11 cellular contexts compared by ENCODE assay signal in genomic region chr14:90274019-90274418, GRCh38. TPM values are rescaled to one million over a fixed set of nuclear protein-coding genes. Genes with fewer than 3 reads are reported as not detected.
A peak's percentile ranks its signal among the peaks of the same experiment; 100 is the strongest.
DNase-seq lines count a peak whose midpoint lies in the region; ATAC-seq and TF ChIP-seq lines count a peak whose summit lies in the region.
"Had no signal": no experiment of that assay in that cellular context is flagged by ENCODE, and none has a peak within 500 bp of the region (broad histone marks: within the 10 kb centered on the region; RNA-seq: fewer than 3 reads in every experiment).

No MANE protein-coding gene starts in this region.

- no peak overlapping the region for H2AFZ ChIP-seq in mammary epithelial cell (ENCODE audit: low read depth, low read length)

- WGBS in mammary epithelial cell (ENCODE audit: low coverage, missing lambda C conversion rate) = 83% methylated on average over 5 of the region's 9 CpGs
- WGBS in iPS DF 6.9 (ENCODE audit: insufficient coverage, insufficient read length) = no CpG with 5 or more reads among the region's 9 CpGs

- no peaks in the 10 kb centered on the region for H3K9me3 Mint-ChIP-seq in activated T-helper 2 cell treated with anti-CD3 and anti-CD28 coated beads, Interferon-gamma antibody, Interleukin-2, Interleukin-4, amounts not matched to agents 10 μg/mL and 5 μg/mL and 100 μg/mL, durations not matched to agents 14 hours and 24 hours and 36 hours

- no peak overlapping the region for H3K9ac ChIP-seq in mammary epithelial cell (ENCODE audit: insufficient read depth, low read length)

- H3K27ac ChIP-seq in mammary epithelial cell (ENCODE audit: insufficient read depth, low read depth, low read length) = peak overlapping the region; percentile 4
- H3K27ac ChIP-seq in breast epithelium = peak overlapping the region in 1 of 2 donors; percentile 10
- no peak overlapping the region for H3K27ac ChIP-seq in iPS DF 6.9 (ENCODE audit: low read length)
- peak overlapping the region; percentile 56 for H3K27ac ChIP-seq in tibial artery
- H3K27ac ChIP-seq: cardiac muscle cell, ovary, WERI-Rb-1 had no signal

- no peak for TF ChIP-seq POLR2A in breast epithelium (IDR thresholded peaks at IDR 0.05)

- H3K27ac Mint-ChIP-seq in activated T-helper 2 cell treated with anti-CD3 and anti-CD28 coated beads, Interferon-gamma antibody, Interleukin-2, Interleukin-4, amounts not matched to agents 10 μg/mL and 5 μg/mL and 100 μg/mL, durations not matched to agents 14 hours and 24 hours and 36 hours = peak overlapping the region; percentile 79

- H4K20me1 ChIP-seq in mammary epithelial cell (ENCODE audit: insufficient read depth, low read length) = no peaks in the 10 kb centered on the region

- peaks cover 52% of the 10 kb centered on the region for H3K36me3 Mint-ChIP-seq in activated T-helper 2 cell treated with anti-CD3 and anti-CD28 coated beads, Interferon-gamma antibody, Interleukin-2, Interleukin-4, amounts not matched to agents 10 μg/mL and 5 μg/mL and 100 μg/mL, durations not matched to agents 14 hours and 24 hours and 36 hours (ENCODE audit: low read depth)

- no peak overlapping the region for H3K4me2 ChIP-seq in mammary epithelial cell (ENCODE audit: insufficient read depth, low read depth, low read length)

- H3K4me1 ChIP-seq in mammary epithelial cell (ENCODE audit: insufficient read depth, low read length) (peaks cover 25% of the 10 kb centered on the region), breast epithelium (no peaks in the 10 kb centered on the region), iPS DF 6.9 (ENCODE audit: control insufficient read depth, insufficient read depth, low read length) (no peaks in the 10 kb centered on the region; the same call in 1 of the 2 replicates), tibial artery (peaks cover 0 to 27% (median 15%) of the 10 kb centered on the region in 4 donors)

- no peak for DNase-seq in mammary epithelial cell
- no peak for DNase-seq in breast epithelium (ENCODE audit: low spot score in 2 of 2)
- DNase-seq in activated T-helper 2 cell treated with anti-CD3 and anti-CD28 coated beads, Interferon-gamma antibody, Interleukin-2, Interleukin-4, amounts not matched to agents 10 μg/mL and 5 μg/mL and 100 μg/mL, durations not matched to agents 14 hours and 24 hours and 36 hours (ENCODE audit: low spot score) = no peak
- DNase-seq in iPS DF 6.9 (ENCODE audit: low read depth, low spot score) = peak; percentile 13
- DNase-seq in tibial artery = no peak
- DNase-seq in stimulated activated CD4-positive, alpha-beta T cell treated with anti-CD3 and anti-CD28 coated beads, Interleukin-4, amount 100 ng/mL, for 24 hours = no peak
- no peak for DNase-seq in ACHN
- DNase-seq: ovary, WERI-Rb-1 had no signal

- H3K79me2 ChIP-seq in mammary epithelial cell (ENCODE audit: insufficient read depth, low read length) = no peaks in the 10 kb centered on the region

- CTCF ChIA-PET in mammary epithelial cell (lab: Charles Lee; ENCODE audit: low non-redundant PET) = no interaction called here

- dilution Hi-C loops in mammary epithelial cell (cut with HindIII; ENCODE audit: low sequenced_read_pairs) = no loop called here

- H3K27me3 Mint-ChIP-seq in activated T-helper 2 cell treated with anti-CD3 and anti-CD28 coated beads, Interferon-gamma antibody, Interleukin-2, Interleukin-4, amounts not matched to agents 10 μg/mL and 5 μg/mL and 100 μg/mL, durations not matched to agents 14 hours and 24 hours and 36 hours (ENCODE audit: low read depth) = no peaks in the 10 kb centered on the region

- intact Hi-C loops in mammary epithelial cell (cut with micrococcal nuclease) = no loop called here
- intact Hi-C loops in breast epithelium (cut with DNase I; ENCODE audit: low total_unique reads) = no loop called here
- intact Hi-C loops in activated T-helper 2 cell treated with anti-CD3 and anti-CD28 coated beads, Interferon-gamma antibody, Interleukin-2, Interleukin-4, amounts not matched to agents 10 μg/mL and 5 μg/mL and 100 μg/mL, durations not matched to agents 14 hours and 24 hours and 36 hours (cut with micrococcal nuclease) = loop anchor here (2.0 kb wide), 1 partner anchor 17 kb away; the partner anchor contains the start of gene PSMC1
- intact Hi-C loops in tibial artery (cut with DNase I; ENCODE audit: low total_unique reads) = no loop called here

- no peak overlapping the region for H3K4me3 Mint-ChIP-seq in activated T-helper 2 cell treated with anti-CD3 and anti-CD28 coated beads, Interferon-gamma antibody, Interleukin-2, Interleukin-4, amounts not matched to agents 10 μg/mL and 5 μg/mL and 100 μg/mL, durations not matched to agents 14 hours and 24 hours and 36 hours (ENCODE audit: low read depth)

- H3K4me3 ChIP-seq in mammary epithelial cell (replicated peaks in 1 of 3; ENCODE audit: insufficient read depth in 1 of 3, low read depth in 2 of 3, low read length in 3 of 3) (no peak overlapping the region), breast epithelium (no peak overlapping the region), iPS DF 6.9 (ENCODE audit: low read length) (no peak overlapping the region), tibial artery (no peak overlapping the region)
- H3K4me3 ChIP-seq: cardiac muscle cell, ovary had no signal

- H3K9me3 ChIP-seq in mammary epithelial cell (replicated peaks; ENCODE audit: insufficient read depth, low read length) (no peaks in the 10 kb centered on the region), breast epithelium (no peaks in the 10 kb centered on the region), iPS DF 6.9 (ENCODE audit: control insufficient read depth, insufficient read depth, low read length) (no peaks in the 10 kb centered on the region), tibial artery (no peaks in the 10 kb centered on the region)
- H3K9me3 ChIP-seq: ovary had no signal

- peak in 1 of 2 donors; percentile 11 for TF ChIP-seq CTCF in mammary epithelial cell (conservative IDR thresholded peaks at IDR 0.05 in 1 of 2, IDR thresholded peaks at IDR 0.05 in 1 of 2; ENCODE audit: extremely low read depth in 1 of 2, insufficient read depth in 1 of 2, low read depth in 1 of 2, low read length in 2 of 2)
- no peak for TF ChIP-seq CTCF in breast epithelium (IDR thresholded peaks at IDR 0.05)
- TF ChIP-seq CTCF in tibial artery (IDR thresholded peaks at IDR 0.05) = no peak

- in situ Hi-C loops in mammary epithelial cell (cut with MboI; ENCODE audit: low sequenced_read_pairs in 2 of 2) = no loop called here
- in situ Hi-C loops in ACHN (cut with HindIII; ENCODE audit: low pct_ligation_motif_present, low pct_unique_long_range_greater_than_20kb, low sequenced_read_pairs) = no loop called here

- H3K27me3 ChIP-seq in mammary epithelial cell (ENCODE audit: insufficient read depth, low read length) = no peaks in the 10 kb centered on the region
- no peaks in the 10 kb centered on the region for H3K27me3 ChIP-seq in breast epithelium
- H3K27me3 ChIP-seq in iPS DF 6.9 (ENCODE audit: control insufficient read depth, insufficient read depth, low read length) = no peaks in the 10 kb centered on the region
- H3K27me3 ChIP-seq in tibial artery = no peaks in the 10 kb centered on the region
- H3K27me3 ChIP-seq: cardiac muscle cell, ovary had no signal

- no TSS peak for BruUV-seq in mammary epithelial cell (replicated peaks; lab: Mats Ljungman, UMichigan)

- H3K4me1 Mint-ChIP-seq in activated T-helper 2 cell treated with anti-CD3 and anti-CD28 coated beads, Interferon-gamma antibody, Interleukin-2, Interleukin-4, amounts not matched to agents 10 μg/mL and 5 μg/mL and 100 μg/mL, durations not matched to agents 14 hours and 24 hours and 36 hours (ENCODE audit: low read depth) = peaks cover 17% of the 10 kb centered on the region

- H3K36me3 ChIP-seq in mammary epithelial cell (ENCODE audit: insufficient read depth, low read length) = peaks cover 29% of the 10 kb centered on the region
- H3K36me3 ChIP-seq in breast epithelium = peaks cover 8% of the 10 kb centered on the region
- H3K36me3 ChIP-seq in iPS DF 6.9 (ENCODE audit: control insufficient read depth, insufficient read depth, low read length) = peaks cover 16% of the 10 kb centered on the region; the same call in 1 of the 2 replicates
- H3K36me3 ChIP-seq in tibial artery = peaks cover 53 to 86% (median 63%) of the 10 kb centered on the region in 3 donors
- H3K36me3 ChIP-seq: ovary had no signal

- ATAC-seq in HG03159 (IDR thresholded peaks at IDR 0.05; ENCODE audit: unreplicated experiment) = no peak

RNA-seq across cellular contexts. Expression of gene PSMC1, which starts 17.7 kb away (rescaled TPM):
- 100 to 1,000 TPM in 1 of 2 donors, 10 to 100 TPM in 1; 82.4 to 112 TPM for total RNA-seq in mammary epithelial cell
- 151 TPM for polyA plus RNA-seq in mammary epithelial cell
- polyA minus RNA-seq in mammary epithelial cell = 62.4 TPM
- 100 to 1,000 TPM in 2 of 3 donors, 10 to 100 TPM in 1; 74.4 to 170 (median 117) TPM for total RNA-seq in breast epithelium
- 162 and 167 TPM in 2 replicates for total RNA-seq in activated T-helper 2 cell treated with anti-CD3 and anti-CD28 coated beads, Interferon-gamma antibody, Interleukin-2, Interleukin-4, amounts not matched to agents 10 μg/mL and 5 μg/mL and 100 μg/mL, durations not matched to agents 14 hours and 24 hours and 36 hours

RNA-seq across cellular contexts. Expression of gene NRDE2, which starts 57.7 kb away (rescaled TPM):
- total RNA-seq in mammary epithelial cell = 10 to 100 TPM; 10.3 to 12.7 TPM
- polyA plus RNA-seq in mammary epithelial cell = 7.2 TPM
- 16.5 TPM for polyA minus RNA-seq in mammary epithelial cell
- 10 to 100 TPM in 2 of 3 donors, 1 to 10 TPM in 1; 9.3 to 19.8 (median 19.7) TPM for total RNA-seq in breast epithelium
- total RNA-seq in activated T-helper 2 cell treated with anti-CD3 and anti-CD28 coated beads, Interferon-gamma antibody, Interleukin-2, Interleukin-4, amounts not matched to agents 10 μg/mL and 5 μg/mL and 100 μg/mL, durations not matched to agents 14 hours and 24 hours and 36 hours = 23.2 and 25.4 TPM in 2 replicates
